ENCODE assay signal across 38 cellular contexts in genomic region chr11:5301846-5302245, GRCh38. TPM values are rescaled to one million over a fixed set of nuclear protein-coding genes. Genes with fewer than 3 reads are reported as not detected.
"Had no signal": no experiment of that assay in that cellular context is flagged by ENCODE, and none has a peak within 500 bp of the region (broad histone marks: within the 10 kb centered on the region; RNA-seq: fewer than 3 reads in every experiment).

Gene OR51B4 (minus strand): TSS chr11:5301946. CDS start chr11:5301946, 0 bp downstream.

- H3K36me3 Mint-ChIP-seq: activated CD4-positive, alpha-beta memory T cell treated with anti-CD3 and anti-CD28 coated beads for 36 hours; activated naive CD4-positive, alpha-beta T cell treated with anti-CD3 and anti-CD28 coated beads, Interleukin-2, amount 50 U/mL, for 72 hours; activated naive CD8-positive, alpha-beta T cell treated with anti-CD3 and anti-CD28 coated beads for 36 hours had no signal

- DNase-seq: activated B cell treated with CpG ODN at 0.5 μM for 24 hours; activated CD4-positive, alpha-beta memory T cell treated with anti-CD3 and anti-CD28 coated beads for 36 hours; activated CD4-positive, alpha-beta T cell treated with anti-CD3 and anti-CD28 coated beads for 4 hours; activated CD4-positive, alpha-beta T cell treated with anti-CD3 and anti-CD28 coated beads, Interleukin-2, amount 10 ng/mL, durations not matched to agents 24 days and 14 days; activated CD4-positive, alpha-beta T cell treated with anti-CD3 and anti-CD28 coated beads, Interleukin-2, amount 50 U/mL, for 1 hour; activated CD4-positive, alpha-beta T cell treated with anti-CD3 and anti-CD28 coated beads, Interleukin-2, amount 50 U/mL, for 4 hours; activated CD4-positive, CD25-positive, alpha-beta regulatory T cell treated with anti-CD3 and anti-CD28 coated beads, Interleukin-2, amount 50 U/mL, for 72 hours; activated CD8-positive, alpha-beta memory T cell treated with anti-CD3 and anti-CD28 coated beads, Interleukin-2, amount 50 U/mL, for 4 hours; activated CD8-positive, alpha-beta T cell treated with anti-CD3 and anti-CD28 coated beads for 36 hours; activated effector memory CD4-positive, alpha-beta T cell treated with anti-CD3 and anti-CD28 coated beads, Interleukin-2, amount 50 U/mL, for 16 hours; activated gamma-delta T cell treated with Interleukin-2 at 50 U/mL for 16 hours; activated naive CD4-positive, alpha-beta T cell; activated naive CD4-positive, alpha-beta T cell treated with anti-CD3 and anti-CD28 coated beads for 36 hours; activated naive CD4-positive, alpha-beta T cell treated with anti-CD3 and anti-CD28 coated beads, Interleukin-2, amount 50 U/mL, for 16 hours; activated naive CD8-positive, alpha-beta T cell treated with anti-CD3 and anti-CD28 coated beads for 36 hours; activated T-cell treated with anti-CD3 and anti-CD28 coated beads for 4 hours; activated T-cell treated with anti-CD3 and anti-CD28 coated beads, Interleukin-2, amount 50 U/mL, for 1 hour; activated T-cell treated with anti-CD3 and anti-CD28 coated beads, Interleukin-2, amount 50 U/mL, for 4 hours; activated T-cell treated with anti-CD3 and anti-CD28 coated beads, Interleukin-2, amount 50 U/mL, for 72 hours; adrenal gland; amniotic stem cell; aorta; body of pancreas; brain microvascular endothelial cell; central memory CD4-positive, alpha-beta T cell; T-helper 2 cell; T-helper 9 cell had no signal

- H3K27me3 ChIP-seq: adrenal gland, body of pancreas, brain microvascular endothelial cell, breast epithelium had no signal

- H3K4me1 Mint-ChIP-seq: activated B cell treated with CpG ODN at 0.5 μM for 24 hours; activated CD4-positive, alpha-beta T cell treated with anti-CD3 and anti-CD28 coated beads, Interleukin-2, amount 10 ng/mL, durations not matched to agents 24 days and 14 days; activated naive CD8-positive, alpha-beta T cell treated with anti-CD3 and anti-CD28 coated beads for 36 hours; activated T-helper 17 cell treated with anti-CD3 and anti-CD28 coated beads, Interleukin-2, amount 50 U/mL, for 72 hours had no signal

- FAIRE-seq: astrocyte, TTC549 had no signal

- H3K9me3 Mint-ChIP-seq: activated B cell treated with CpG ODN at 0.5 μM for 24 hours; activated CD4-positive, alpha-beta memory T cell treated with anti-CD3 and anti-CD28 coated beads for 36 hours; activated CD4-positive, alpha-beta T cell treated with anti-CD3 and anti-CD28 coated beads, Interleukin-2, amount 10 ng/mL, durations not matched to agents 24 days and 14 days; activated CD8-positive, alpha-beta T cell treated with anti-CD3 and anti-CD28 coated beads for 36 hours; activated naive CD4-positive, alpha-beta T cell treated with anti-CD3 and anti-CD28 coated beads for 36 hours; activated naive CD4-positive, alpha-beta T cell treated with anti-CD3 and anti-CD28 coated beads, Interleukin-2, amount 50 U/mL, for 72 hours; activated naive CD8-positive, alpha-beta T cell treated with anti-CD3 and anti-CD28 coated beads for 36 hours; activated T-cell treated with anti-CD3 and anti-CD28 coated beads, Interleukin-2, amount 50 U/mL, for 4 hours; activated T-cell treated with anti-CD3 and anti-CD28 coated beads, Interleukin-2, amount 50 U/mL, for 72 hours; activated T-helper 1 cell treated with anti-CD3 and anti-CD28 coated beads, Interleukin-12 subunit alpha, Interleukin-12 subunit beta, Interleukin-2, Interleukin-4 antibody, amounts not matched to agents 30 ng/mL and 10 ng/mL and 1 ng/mL, durations not matched to agents 14 hours and 24 hours and 36 hours; activated T-helper 17 cell treated with anti-CD3 and anti-CD28 coated beads, Interleukin-2, amount 50 U/mL, for 72 hours; T-helper 1 cell treated with Interleukin-12 subunit alpha and Interleukin-12 subunit beta and Interleukin-4 antibody, amounts not matched to agents 30 μg/mL and 1 μg/mL, for 36 hours; T-helper 2 cell treated with Interferon-gamma antibody and Interleukin-4, amounts not matched to agents 5 μg/mL and 100 μg/mL, for 36 hours had no signal

- H3K27me3 Mint-ChIP-seq: activated CD4-positive, alpha-beta memory T cell treated with anti-CD3 and anti-CD28 coated beads for 36 hours; activated CD8-positive, alpha-beta T cell treated with anti-CD3 and anti-CD28 coated beads for 36 hours had no signal

- H3K9me3 ChIP-seq: adrenal gland, body of pancreas, breast epithelium had no signal

- H3K27ac ChIP-seq: adrenal gland, body of pancreas, brain microvascular endothelial cell, breast epithelium, VCaP had no signal

- H3K4me1 ChIP-seq: adrenal gland, body of pancreas, breast epithelium had no signal

- H3K27ac Mint-ChIP-seq: activated B cell treated with CpG ODN at 0.5 μM for 24 hours; activated CD4-positive, alpha-beta memory T cell treated with anti-CD3 and anti-CD28 coated beads for 36 hours; activated CD4-positive, alpha-beta T cell treated with anti-CD3 and anti-CD28 coated beads, Interleukin-2, amount 10 ng/mL, durations not matched to agents 24 days and 14 days; activated CD8-positive, alpha-beta T cell treated with anti-CD3 and anti-CD28 coated beads for 36 hours; activated naive CD4-positive, alpha-beta T cell treated with anti-CD3 and anti-CD28 coated beads for 36 hours; activated naive CD4-positive, alpha-beta T cell treated with anti-CD3 and anti-CD28 coated beads, Interleukin-2, amount 50 U/mL, for 72 hours; activated naive CD8-positive, alpha-beta T cell treated with anti-CD3 and anti-CD28 coated beads for 36 hours; activated T-cell treated with anti-CD3 and anti-CD28 coated beads, Interleukin-2, amount 50 U/mL, for 72 hours; activated T-helper 1 cell treated with anti-CD3 and anti-CD28 coated beads, Interleukin-12 subunit alpha, Interleukin-12 subunit beta, Interleukin-2, Interleukin-4 antibody, amounts not matched to agents 30 ng/mL and 10 ng/mL and 1 ng/mL, durations not matched to agents 14 hours and 24 hours and 36 hours; activated T-helper 17 cell treated with anti-CD3 and anti-CD28 coated beads, Interleukin-2, amount 50 U/mL, for 72 hours; T-helper 1 cell treated with Interleukin-12 subunit alpha and Interleukin-12 subunit beta and Interleukin-4 antibody, amounts not matched to agents 30 μg/mL and 1 μg/mL, for 36 hours; T-helper 2 cell treated with Interferon-gamma antibody and Interleukin-4, amounts not matched to agents 5 μg/mL and 100 μg/mL, for 36 hours had no signal

- ATAC-seq: activated CD8-positive, alpha-beta T cell treated with anti-CD3 and anti-CD28 coated beads for 36 hours; activated naive CD4-positive, alpha-beta T cell treated with anti-CD3 and anti-CD28 coated beads, Interleukin-2, amount 50 U/mL, for 72 hours; activated T-cell treated with anti-CD3 and anti-CD28 coated beads, Interleukin-2, amount 50 U/mL, for 4 hours; activated T-cell treated with anti-CD3 and anti-CD28 coated beads, Interleukin-2, amount 50 U/mL, for 72 hours; activated T-helper 17 cell treated with anti-CD3 and anti-CD28 coated beads, Interleukin-2, amount 50 U/mL, for 72 hours; body of pancreas had no signal

- H3K36me3 ChIP-seq: adrenal gland, brain microvascular endothelial cell, breast epithelium had no signal

- H3K4me3 ChIP-seq: adrenal gland, body of pancreas, breast epithelium had no signal

- H3K4me3 Mint-ChIP-seq: activated B cell treated with CpG ODN at 0.5 μM for 24 hours; activated CD4-positive, alpha-beta memory T cell treated with anti-CD3 and anti-CD28 coated beads for 36 hours; activated CD4-positive, alpha-beta T cell treated with anti-CD3 and anti-CD28 coated beads, Interleukin-2, amount 10 ng/mL, durations not matched to agents 24 days and 14 days; activated CD8-positive, alpha-beta T cell treated with anti-CD3 and anti-CD28 coated beads for 36 hours; activated naive CD4-positive, alpha-beta T cell treated with anti-CD3 and anti-CD28 coated beads for 36 hours; activated naive CD8-positive, alpha-beta T cell treated with anti-CD3 and anti-CD28 coated beads for 36 hours; activated T-cell treated with anti-CD3 and anti-CD28 coated beads, Interleukin-2, amount 50 U/mL, for 4 hours; activated T-cell treated with anti-CD3 and anti-CD28 coated beads, Interleukin-2, amount 50 U/mL, for 72 hours; activated T-helper 1 cell treated with anti-CD3 and anti-CD28 coated beads, Interleukin-12 subunit alpha, Interleukin-12 subunit beta, Interleukin-2, Interleukin-4 antibody, amounts not matched to agents 30 ng/mL and 10 ng/mL and 1 ng/mL, durations not matched to agents 14 hours and 24 hours and 36 hours; activated T-helper 17 cell treated with anti-CD3 and anti-CD28 coated beads, Interleukin-2, amount 50 U/mL, for 72 hours; T-helper 1 cell treated with Interleukin-12 subunit alpha and Interleukin-12 subunit beta and Interleukin-4 antibody, amounts not matched to agents 30 μg/mL and 1 μg/mL, for 36 hours; T-helper 2 cell treated with Interferon-gamma antibody and Interleukin-4, amounts not matched to agents 5 μg/mL and 100 μg/mL, for 36 hours had no signal

RNA-seq across cellular contexts. Expression of gene OR51B4, which starts in this region (rescaled TPM):
- total RNA-seq: activated B cell treated with CpG ODN at 0.5 μM for 24 hours; activated CD4-positive, alpha-beta memory T cell treated with anti-CD3 and anti-CD28 coated beads for 36 hours; activated CD4-positive, alpha-beta T cell treated with anti-CD3 and anti-CD28 coated beads, Interleukin-2, amount 10 ng/mL, durations not matched to agents 24 days and 14 days; activated CD8-positive, alpha-beta memory T cell treated with anti-CD3 and anti-CD28 coated beads for 36 hours; activated CD8-positive, alpha-beta T cell treated with anti-CD3 and anti-CD28 coated beads for 36 hours; activated naive CD4-positive, alpha-beta T cell treated with anti-CD3 and anti-CD28 coated beads for 36 hours; activated naive CD4-positive, alpha-beta T cell treated with anti-CD3 and anti-CD28 coated beads, Interleukin-2, amount 50 U/mL, for 72 hours; activated naive CD8-positive, alpha-beta T cell treated with anti-CD3 and anti-CD28 coated beads for 36 hours; activated T-cell treated with anti-CD3 and anti-CD28 coated beads, Interleukin-2, amount 50 U/mL, for 4 hours; activated T-cell treated with anti-CD3 and anti-CD28 coated beads, Interleukin-2, amount 50 U/mL, for 72 hours; activated T-helper 1 cell treated with anti-CD3 and anti-CD28 coated beads, Interleukin-12 subunit alpha, Interleukin-12 subunit beta, Interleukin-2, Interleukin-4 antibody, amounts not matched to agents 30 ng/mL and 10 ng/mL and 1 ng/mL, durations not matched to agents 14 hours and 24 hours and 36 hours; activated T-helper 17 cell treated with anti-CD3 and anti-CD28 coated beads, Interleukin-2, amount 50 U/mL, for 72 hours; aorta; astrocyte; cardiac septum had no signal
- polyA plus RNA-seq: adrenal gland, aorta had no signal
